ENCODE assay signal across 10 cellular contexts in the genomic region with DNA sequence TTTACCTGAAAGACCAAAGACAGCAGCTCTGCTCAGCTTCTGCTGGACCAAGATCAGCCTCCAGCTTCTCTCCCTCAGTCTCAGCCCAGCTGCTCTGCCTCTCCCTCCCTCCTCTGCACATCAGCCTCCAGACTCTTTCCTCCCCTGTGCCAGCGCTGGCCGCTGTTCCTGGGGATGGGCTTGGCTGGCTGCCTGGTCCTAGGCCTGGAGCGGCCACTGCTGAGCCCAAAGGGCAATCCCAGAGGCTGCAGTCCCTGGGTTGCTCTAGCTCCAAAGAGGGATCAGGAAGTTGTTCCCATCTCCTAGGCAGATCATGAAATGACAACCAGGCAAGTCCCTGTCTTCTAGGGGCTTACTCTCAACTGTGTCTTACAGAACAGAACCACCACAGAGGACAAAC. TPM values are rescaled to one million over a fixed set of nuclear protein-coding genes. Genes with fewer than 3 reads are reported as not detected.
DNase-seq lines count a peak whose midpoint lies in the region; ATAC-seq and TF ChIP-seq lines count a peak whose summit lies in the region.
"Had no signal": no experiment of that assay in that cellular context is flagged by ENCODE, and none has a peak within 500 bp of the region (broad histone marks: within the 10 kb centered on the region; RNA-seq: fewer than 3 reads in every experiment).

No MANE protein-coding gene starts in this region.

- no peak overlapping the region for H4K5ac ChIP-seq in H9 (ENCODE audit: insufficient read length, low read depth, low read length)

- H4K8ac ChIP-seq in H9 (replicated peaks; ENCODE audit: insufficient read length, low read depth, low read length): no peak overlapping the region
- H4K8ac ChIP-seq in neuronal stem cell (ENCODE audit: low read depth, low read length): no peak overlapping the region

- H2AFZ ChIP-seq in H9 (ENCODE audit: low read length) (no peak overlapping the region), neuronal stem cell (ENCODE audit: low read length) (no peak overlapping the region)

- TF ChIP-seq CTCF in choroid plexus epithelial cell (conservative IDR thresholded peaks at IDR 0.05; ENCODE audit: low read depth, low read length) (no peak), H9 (conservative IDR thresholded peaks at IDR 0.05) (no peak)

- no peak overlapping the region for H3K4me3 ChIP-seq in choroid plexus epithelial cell (ENCODE audit: low read depth, low read length)
- H3K4me3 ChIP-seq in subcutaneous abdominal adipose tissue (ENCODE audit: low read depth in 1 of 5, low read length in 5 of 5): peak overlapping the region in 2 of 5 donors; percentile 8 to 9
- no peak overlapping the region for H3K4me3 ChIP-seq in neuronal stem cell (ENCODE audit: low read length in 2 of 2)

- H3K27ac Mint-ChIP-seq in H9: peak overlapping the region in 1 of 3 experiments; percentile 23; a peak in 3 of 7 replicates

- H3K4me1 ChIP-seq in subcutaneous abdominal adipose tissue (ENCODE audit: control insufficient read depth in 5 of 5, insufficient read depth in 5 of 5, low read length in 5 of 5): peaks cover 21 to 90% (median 88%) of the 10 kb centered on the region in 5 donors
- no peaks in the 10 kb centered on the region for H3K4me1 ChIP-seq in H9 (ENCODE audit: insufficient read depth, low read length)
- peaks cover 7 to 10% of the 10 kb centered on the region in 2 donors for H3K4me1 ChIP-seq in neuronal stem cell (ENCODE audit: control insufficient read depth in 2 of 2, insufficient read depth in 1 of 2, low read depth in 1 of 2, low read length in 2 of 2)

- H3K4me2 ChIP-seq in H9 (ENCODE audit: insufficient read depth, insufficient read length, low read length) (no peak overlapping the region), neuronal stem cell (ENCODE audit: insufficient read depth, low read length, poor library complexity, severe bottlenecking) (no peak overlapping the region)
- H3K4me2 ChIP-seq: KMS-11 had no signal

- H3K23ac ChIP-seq in H9 (ENCODE audit: insufficient read length, low read depth, low read length) (no peak overlapping the region), neuronal stem cell (ENCODE audit: low read depth, low read length, poor library complexity) (no peak overlapping the region)

- no peak overlapping the region for H3K9ac ChIP-seq in subcutaneous abdominal adipose tissue (ENCODE audit: low read length in 5 of 5)
- no peak overlapping the region for H3K9ac ChIP-seq in H9 (ENCODE audit: extremely low read depth, insufficient read length, low read length)
- H3K9ac ChIP-seq in neuronal stem cell (ENCODE audit: low read depth, low read length, poor library complexity): no peak overlapping the region
- H3K9ac ChIP-seq: KMS-11 had no signal

- no peak overlapping the region for H3T11ph ChIP-seq in H9 (ENCODE audit: low read length)

- H3K79me2 ChIP-seq in H9 (ENCODE audit: insufficient read depth, low read length): peaks cover 6% of the 10 kb centered on the region; the same call in 1 of the 2 replicates

- H3K27me3 ChIP-seq in layer of hippocampus (ENCODE audit: control insufficient read depth, insufficient read depth, low read length) (no peaks in the 10 kb centered on the region), subcutaneous abdominal adipose tissue (ENCODE audit: control insufficient read depth in 5 of 5, insufficient read depth in 4 of 5, low read length in 5 of 5) (no peaks in the 10 kb centered on the region), H9 (ENCODE audit: insufficient read depth, low read length) (no peaks in the 10 kb centered on the region), neuronal stem cell (ENCODE audit: control insufficient read depth in 3 of 3, insufficient read depth in 3 of 3, low read depth in 1 of 3, low read length in 3 of 3) (no peaks in the 10 kb centered on the region)

- H2BK15ac ChIP-seq in H9 (ENCODE audit: low read depth, low read length): no peak overlapping the region
- no peak overlapping the region for H2BK15ac ChIP-seq in neuronal stem cell (ENCODE audit: low read length)

- H3K9me3 Mint-ChIP-seq in H9: no peaks in the 10 kb centered on the region
- H3K9me3 Mint-ChIP-seq: natural killer cell treated with Interleukin-12 subunit alpha and Interleukin-12 subunit beta and Interleukin-15 and Interleukin-18, amount 100 ng/mL, for 72 hours had no signal

- H2BK5ac ChIP-seq in H9 (ENCODE audit: insufficient read length, low read length): no peak overlapping the region
- no peak overlapping the region for H2BK5ac ChIP-seq in neuronal stem cell (ENCODE audit: low read length)

- H3K36me3 Mint-ChIP-seq in H9 (ENCODE audit: insufficient read depth in 1 of 3, low read depth in 3 of 3): peaks cover 0 to 4% (median 3%) of the 10 kb centered on the region in 3 experiments; a peak in 4 of 7 replicates

- H2BK12ac ChIP-seq in H9 (ENCODE audit: insufficient read length, low read depth, low read length): no peak overlapping the region
- H2BK12ac ChIP-seq in neuronal stem cell (ENCODE audit: low read length): no peak overlapping the region

- H3K4ac ChIP-seq in H9 (ENCODE audit: low read depth, low read length): no peak overlapping the region
- no peak overlapping the region for H3K4ac ChIP-seq in neuronal stem cell (ENCODE audit: low read length)

- no peak overlapping the region for H3K18ac ChIP-seq in H9 (ENCODE audit: insufficient read length, low read depth, low read length)
- no peak overlapping the region for H3K18ac ChIP-seq in neuronal stem cell (ENCODE audit: low read length)

- H2BK120ac ChIP-seq in H9 (ENCODE audit: low read depth, low read length, poor library complexity, severe bottlenecking) (no peak overlapping the region), neuronal stem cell (ENCODE audit: low read depth, low read length) (no peak overlapping the region)

- DNase-seq in M059J (ENCODE audit: low read depth) (peak; percentile 81), choroid plexus epithelial cell (ENCODE audit: low read depth) (peak; percentile 51), H9 (no peak), neuronal stem cell (ENCODE audit: low spot score) (no peak)

- no peak for ATAC-seq in HG03378 (IDR thresholded peaks at IDR 0.05; ENCODE audit: unreplicated experiment)
- no peak for ATAC-seq in GM21447 (IDR thresholded peaks at IDR 0.05; ENCODE audit: unreplicated experiment)
- ATAC-seq: natural killer cell treated with Interleukin-12 subunit alpha and Interleukin-12 subunit beta and Interleukin-15 and Interleukin-18, amount 100 ng/mL, for 72 hours had no signal

- no peaks in the 10 kb centered on the region for H3K27me3 Mint-ChIP-seq in H9 (ENCODE audit: low read depth)
- H3K27me3 Mint-ChIP-seq: natural killer cell treated with Interleukin-12 subunit alpha and Interleukin-12 subunit beta and Interleukin-15 and Interleukin-18, amount 100 ng/mL, for 72 hours had no signal

- H3K9me3 ChIP-seq in subcutaneous abdominal adipose tissue (ENCODE audit: control insufficient read depth in 5 of 5, low read length in 5 of 5) (no peaks in the 10 kb centered on the region), H9 (ENCODE audit: control insufficient read depth, low read depth, low read length) (no peaks in the 10 kb centered on the region), neuronal stem cell (replicated peaks in 1 of 2; ENCODE audit: control insufficient read depth in 2 of 2, insufficient read depth in 1 of 2, low read depth in 1 of 2, low read length in 2 of 2) (peaks cover 0 to 3% of the 10 kb centered on the region in 2 donors)

- H3K4me1 Mint-ChIP-seq in H9: peaks cover 26 to 28% of the 10 kb centered on the region in 2 experiments

- peak overlapping the region; percentile 66 for H3K27ac ChIP-seq in layer of hippocampus (ENCODE audit: low read depth, low read length)
- H3K27ac ChIP-seq in subcutaneous abdominal adipose tissue (ENCODE audit: low read depth, low read length): peak overlapping the region; percentile 71
- H3K27ac ChIP-seq in H9 (ENCODE audit: insufficient read length, low read depth, low read length): no peak overlapping the region
- H3K27ac ChIP-seq in neuronal stem cell (replicated peaks; ENCODE audit: low read length): no peak overlapping the region
- H3K27ac ChIP-seq: KMS-11 had no signal

- H2BK20ac ChIP-seq in H9 (ENCODE audit: low read depth, low read length, poor library complexity, severe bottlenecking): no peak overlapping the region

- no peak overlapping the region for H4K91ac ChIP-seq in H9 (ENCODE audit: insufficient read length, low read depth, low read length)
- H4K91ac ChIP-seq in neuronal stem cell (ENCODE audit: low read depth, low read length, poor library complexity): no peak overlapping the region

- H3K36me3 ChIP-seq in subcutaneous abdominal adipose tissue (ENCODE audit: control insufficient read depth in 5 of 5, insufficient read depth in 5 of 5, low read length in 5 of 5) (peaks cover 0 to 4% (median 2%) of the 10 kb centered on the region in 5 donors), neuronal stem cell (replicated peaks in 1 of 2; ENCODE audit: control insufficient read depth in 2 of 2, insufficient read depth in 2 of 2, low read length in 2 of 2) (no peaks in the 10 kb centered on the region)

- no peak overlapping the region; the same call in 1 of the 2 replicates for H3K14ac ChIP-seq in H9 (ENCODE audit: insufficient read depth, low read length)
- no peak overlapping the region for H3K14ac ChIP-seq in neuronal stem cell (ENCODE audit: low read length)

- no peak overlapping the region for H3K4me3 Mint-ChIP-seq in H9
- H3K4me3 Mint-ChIP-seq: natural killer cell treated with Interleukin-12 subunit alpha and Interleukin-12 subunit beta and Interleukin-15 and Interleukin-18, amount 100 ng/mL, for 72 hours had no signal

- H3K23me2 ChIP-seq in H9 (ENCODE audit: insufficient read length, low read depth, low read length, poor library complexity, severe bottlenecking): no peaks in the 10 kb centered on the region

- H4K20me1 ChIP-seq in H9 (ENCODE audit: control insufficient read depth, insufficient read depth, insufficient read length): no peaks in the 10 kb centered on the region

- H3K56ac ChIP-seq in H9 (ENCODE audit: insufficient read length, low read depth, low read length): no peak overlapping the region

- H3K79me1 ChIP-seq in H9 (ENCODE audit: insufficient read depth, low read depth, low read length, poor library complexity, severe bottlenecking): peaks cover 12% of the 10 kb centered on the region
- H3K79me1 ChIP-seq in neuronal stem cell (ENCODE audit: low read depth, low read length): peaks cover 3% of the 10 kb centered on the region

- WGBS in H9 (ENCODE audit: extremely low coverage, insufficient read length, low lambda C conversion rate): no CpG with 5 or more reads among the region's 3 CpGs
- no CpG with 5 or more reads among the region's 3 CpGs for WGBS in neuronal stem cell (ENCODE audit: extremely low coverage in 2 of 2, insufficient read length in 2 of 2, insufficient replicate concordance in 1 of 2), 2 donors

- H2AK5ac ChIP-seq in H9 (ENCODE audit: insufficient read length, low read length): no peak overlapping the region
- no peak overlapping the region for H2AK5ac ChIP-seq in neuronal stem cell (ENCODE audit: low read depth, low read length)

RNA-seq across cellular contexts. Expression of gene DCUN1D3, which starts 31.3 kb away (rescaled TPM):
- 12.5 and 12.6 TPM in 2 replicates for total RNA-seq in M059J (2014; rRNA removed; shearing (Covaris generic))
- 16.1 and 17.7 TPM in 2 replicates for total RNA-seq in H9 (2021)
- polyA plus RNA-seq in neuronal stem cell (2013, experiment 1 of 2): 5.1 TPM
- 4.8 TPM for polyA plus RNA-seq in neuronal stem cell (2013, experiment 2 of 2)

RNA-seq across cellular contexts. Expression of gene LYRM1, which starts 31.7 kb away (rescaled TPM):
- 33.5 and 45.9 TPM in 2 replicates for total RNA-seq in M059J (2014; rRNA removed; shearing (Covaris generic))
- total RNA-seq in H9 (2021): 9.6 and 10.6 TPM in 2 replicates
- polyA plus RNA-seq in neuronal stem cell (2013, experiment 1 of 2): 40.9 TPM
- 39.7 TPM for polyA plus RNA-seq in neuronal stem cell (2013, experiment 2 of 2)

Comparison
In these comparisons a context has a peak if more than half of its experiments do, and no peak if none do; other contexts are left out.
1. DNase-seq: peak in M059J (single experiment) and choroid plexus epithelial cell (single experiment); none in H9 (single experiment) and neuronal stem cell (single experiment).
2. H3K27ac ChIP-seq: peak in layer of hippocampus (single experiment) and subcutaneous abdominal adipose tissue (single experiment); none in H9 (single experiment) and neuronal stem cell (single experiment).